8 cellular contexts compared by ENCODE assay signal in the genomic region with DNA sequence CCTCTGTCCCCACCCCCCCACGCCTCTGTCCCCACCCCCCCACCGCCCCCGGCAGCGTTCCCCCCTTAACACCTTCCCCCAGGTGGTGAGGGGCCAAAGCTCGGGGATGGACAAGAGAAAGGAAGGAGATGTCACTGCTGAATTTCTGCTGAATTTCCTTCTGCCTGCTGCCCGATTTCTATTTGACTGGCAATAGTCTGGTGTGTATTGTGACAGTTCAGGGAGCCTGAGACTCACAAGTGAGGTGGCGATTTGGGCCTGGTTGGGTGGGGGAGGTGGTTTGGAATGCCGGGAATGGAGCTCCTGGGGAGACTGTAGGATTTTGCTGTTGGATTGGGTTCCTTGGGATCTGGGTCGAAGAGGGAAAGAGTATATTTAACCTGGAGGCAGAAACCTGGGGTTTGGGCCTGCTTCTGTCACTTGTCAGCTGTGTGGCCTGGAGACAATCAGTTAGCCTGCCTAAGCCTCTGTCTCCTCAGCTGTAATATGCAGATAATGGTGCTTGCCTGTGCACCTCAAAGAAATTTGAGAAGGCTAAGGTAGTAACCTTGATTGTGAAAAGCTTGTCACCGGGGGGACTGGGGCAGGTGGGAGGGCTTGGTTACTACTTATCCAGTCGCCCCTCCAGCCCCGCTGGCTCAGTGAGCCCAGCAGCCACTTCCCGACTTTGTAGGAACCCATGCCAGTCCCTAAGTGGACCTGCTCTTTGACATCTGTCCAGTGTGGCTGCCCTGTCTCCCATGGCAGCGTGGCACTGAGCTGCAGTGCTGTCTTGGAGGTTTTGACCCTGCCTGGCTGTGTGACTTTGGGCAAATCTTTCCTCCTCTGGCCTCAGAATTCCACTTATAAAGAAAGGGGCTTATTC. TPM values are rescaled to one million over a fixed set of nuclear protein-coding genes. Genes with fewer than 3 reads are reported as not detected.
DNase-seq lines count a peak whose midpoint lies in the region; ATAC-seq lines count a peak whose summit lies in the region.

No MANE protein-coding gene starts in this region.

- H3K27ac ChIP-seq in CD8-positive, alpha-beta memory T cell (ENCODE audit: low read depth, low read length), result peak overlapping the region; percentile 98
- H3K27ac ChIP-seq in angular gyrus (ENCODE audit: low read depth, low read length), result peak overlapping the region; percentile 94

- peak overlapping the region; percentile 20 for H3K4me3 ChIP-seq in CD8-positive, alpha-beta memory T cell (ENCODE audit: low read length)

- H3K36me3 ChIP-seq in CD8-positive, alpha-beta memory T cell (ENCODE audit: insufficient read depth, low read length), result no peaks in the 10 kb centered on the region

- no peaks in the 10 kb centered on the region for H3K9me3 ChIP-seq in CD8-positive, alpha-beta memory T cell (ENCODE audit: low read length)

- H3K36me3 Mint-ChIP-seq in CD8-positive, alpha-beta memory T cell, result no peaks in the 10 kb centered on the region

- peak overlapping the region; percentile 61 to 93 (median 80) for H3K4me3 Mint-ChIP-seq in CD8-positive, alpha-beta memory T cell
- H3K4me3 Mint-ChIP-seq in stimulated activated naive CD8-positive, alpha-beta T cell treated with anti-CD3 and anti-CD28 coated beads, Interleukin-15, amount 100 ng/mL, for 72 hours, result peak overlapping the region; percentile 77 to 79

- H3K27me3 ChIP-seq in CD8-positive, alpha-beta memory T cell (ENCODE audit: insufficient read depth, low read length, poor library complexity, severe bottlenecking), result no peaks in the 10 kb centered on the region

- H3K4me1 Mint-ChIP-seq in CD8-positive, alpha-beta memory T cell, result peaks cover 33 to 52% (median 42%) of the 10 kb centered on the region in 3 donors
- peaks cover 75% of the 10 kb centered on the region for H3K4me1 Mint-ChIP-seq in stimulated activated naive CD8-positive, alpha-beta T cell treated with anti-CD3 and anti-CD28 coated beads, Interleukin-15, amount 100 ng/mL, for 72 hours

- ATAC-seq in HG03439 (IDR thresholded peaks at IDR 0.05; ENCODE audit: unreplicated experiment) (peak; percentile 17), HG02571 (IDR thresholded peaks at IDR 0.05; ENCODE audit: unreplicated experiment) (no peak)
- ATAC-seq in stimulated activated naive CD8-positive, alpha-beta T cell treated with anti-CD3 and anti-CD28 coated beads, Interleukin-15, amount 100 ng/mL, for 72 hours, result peak; percentile 11

- DNase-seq in CD8-positive, alpha-beta memory T cell, result no peak
- DNase-seq in islet precursor cell, result peak; percentile 91
- peak in 1 of 2 donors; percentile 45 for DNase-seq in stimulated activated naive CD8-positive, alpha-beta T cell treated with anti-CD3 and anti-CD28 coated beads, Interleukin-15, amount 100 ng/mL, for 72 hours
- DNase-seq in NCI-H1436 treated with DMSO at 0.1 percent for 48 hours (lab: John Stamatoyannopoulos, UW), result no peak
- no peak for DNase-seq in AG20443 (ENCODE audit: low spot score)

- peaks cover 0 to 4% of the 10 kb centered on the region in 2 donors for H3K27me3 Mint-ChIP-seq in CD8-positive, alpha-beta memory T cell
- peaks cover 24% of the 10 kb centered on the region for H3K27me3 Mint-ChIP-seq in stimulated activated naive CD8-positive, alpha-beta T cell treated with anti-CD3 and anti-CD28 coated beads, Interleukin-15, amount 100 ng/mL, for 72 hours

- H3K4me1 ChIP-seq in CD8-positive, alpha-beta memory T cell (ENCODE audit: insufficient read depth, low read length), result peaks cover 36% of the 10 kb centered on the region

- H3K27ac Mint-ChIP-seq in CD8-positive, alpha-beta memory T cell, result peak overlapping the region; percentile 93 to 100 (median 100)
- H3K27ac Mint-ChIP-seq in stimulated activated naive CD8-positive, alpha-beta T cell treated with anti-CD3 and anti-CD28 coated beads, Interleukin-15, amount 100 ng/mL, for 72 hours, result peak overlapping the region; percentile 96 to 98

- POLR2A ChIA-PET in CD8-positive, alpha-beta memory T cell (lab: Charles Lee), result interaction anchor here (0.6 to 1.2 kb wide), 7 partner anchors 8 to 129 kb away, joined by 3 to 8 read pairs (median 5); a partner anchor contains a TSS

- CTCF ChIA-PET in CD8-positive, alpha-beta memory T cell (lab: Charles Lee), result interaction anchor here (1.2 to 22.4 kb wide), 3 partner anchors 11 to 17 kb away, joined by 4 to 702 read pairs (median 43); a partner anchor contains a TSS

- no peaks in the 10 kb centered on the region for H3K9me3 Mint-ChIP-seq in CD8-positive, alpha-beta memory T cell
- H3K9me3 Mint-ChIP-seq in stimulated activated naive CD8-positive, alpha-beta T cell treated with anti-CD3 and anti-CD28 coated beads, Interleukin-15, amount 100 ng/mL, for 72 hours, result no peaks in the 10 kb centered on the region

RNA-seq across cellular contexts. Expression of a gene that starts 7.7 kb away (rescaled TPM):
- 100 to 1,000 TPM; 325 to 335 TPM for total RNA-seq in CD8-positive, alpha-beta memory T cell
- 13.9 TPM for polyA plus RNA-seq in CD8-positive, alpha-beta memory T cell

RNA-seq across cellular contexts. Expression of a gene that starts 24.6 kb away (rescaled TPM):
- total RNA-seq in CD8-positive, alpha-beta memory T cell, result 1 to 10 TPM in 1 of 2 experiments, under 1 TPM in 1; 0.24 to 1.0 TPM
- not detected for polyA plus RNA-seq in CD8-positive, alpha-beta memory T cell

RNA-seq across cellular contexts. Expression of a gene that starts 45.9 kb away (rescaled TPM):
- total RNA-seq in CD8-positive, alpha-beta memory T cell, result not detected
- polyA plus RNA-seq in CD8-positive, alpha-beta memory T cell, result 0.76 TPM

RNA-seq across cellular contexts. Expression of a gene that starts 46.5 kb away (rescaled TPM):
- 10 to 100 TPM; 21.6 to 23.0 TPM for total RNA-seq in CD8-positive, alpha-beta memory T cell
- 10.7 TPM for polyA plus RNA-seq in CD8-positive, alpha-beta memory T cell

RNA-seq across cellular contexts. Expression of a gene that starts 52.3 kb away (rescaled TPM):
- 10 to 100 TPM; 61.9 to 67.4 TPM for total RNA-seq in CD8-positive, alpha-beta memory T cell
- polyA plus RNA-seq in CD8-positive, alpha-beta memory T cell, result 134 TPM
